In genomic region chr12:68959457-68960161, GRCh38 we compare ENCODE assay signal across 27 cellular contexts. TPM values are rescaled to one million over a fixed set of nuclear protein-coding genes. Genes with fewer than 3 reads are reported as not detected.
A peak's percentile ranks its signal among the peaks of the same experiment; 100 is the strongest.
DNase-seq lines count a peak whose midpoint lies in the region; ATAC-seq and TF ChIP-seq lines count a peak whose summit lies in the region.
"Had no signal": no experiment of that assay in that cellular context is flagged by ENCODE, and none has a peak within 500 bp of the region (broad histone marks: within the 10 kb centered on the region; RNA-seq: fewer than 3 reads in every experiment).

No MANE protein-coding gene starts in this region.

- no peak overlapping the region for H3K18ac ChIP-seq in mesenchymal stem cell (ENCODE audit: low read depth in 1 of 2, low read length in 2 of 2)

- H3F3A ChIP-seq in GM23338 (replicated peaks; ENCODE audit: low read depth), result no peaks in the 10 kb centered on the region

- peak overlapping the region; percentile 86 for H3K27ac Mint-ChIP-seq in activated CD8-positive, alpha-beta T cell treated with anti-CD3 and anti-CD28 coated beads, Interleukin-2, amount 10 ng/mL, durations not matched to agents 7 days and 5 days
- H3K27ac Mint-ChIP-seq in GM23338, result no peak overlapping the region
- H3K27ac Mint-ChIP-seq: effector memory CD8-positive, alpha-beta T cell had no signal

- H3K4me1 ChIP-seq in hepatocyte (ENCODE audit: insufficient read depth), result peaks cover 26% of the 10 kb centered on the region
- no peaks in the 10 kb centered on the region for H3K4me1 ChIP-seq in mesenchymal stem cell (ENCODE audit: control insufficient read depth, insufficient read depth, low read depth, low read length)
- no peaks in the 10 kb centered on the region for H3K4me1 ChIP-seq in GM23338 (ENCODE audit: insufficient read depth)

- H3K9ac ChIP-seq in mesenchymal stem cell (ENCODE audit: low read length), result no peak overlapping the region
- H3K9ac ChIP-seq: KMS-11 had no signal

- H3K14ac ChIP-seq in mesenchymal stem cell (ENCODE audit: low read length in 2 of 2), result no peak overlapping the region

- H3K9me3 ChIP-seq in hepatocyte (ENCODE audit: low read depth) (no peaks in the 10 kb centered on the region), mesenchymal stem cell (ENCODE audit: control insufficient read depth, low read length) (no peaks in the 10 kb centered on the region)
- H3K9me3 ChIP-seq: left lung, sigmoid colon, SJSA1, transverse colon had no signal

- 54% methylated on average over 5 of the region's 5 CpGs for WGBS in hepatocyte (ENCODE audit: low lambda C conversion rate, missing lambda C conversion rate)
- WGBS in mesenchymal stem cell, result 84% methylated on average over 4 of the region's 5 CpGs

- CTCF ChIA-PET in activated CD8-positive, alpha-beta T cell treated with anti-CD3 and anti-CD28 coated beads, Interleukin-2, amount 10 ng/mL, durations not matched to agents 7 days and 5 days (lab: Charles Lee), result interaction anchor here (0.7 kb wide), 1 partner anchor 12 kb away, joined by 4 read pairs; no protein-coding TSS in a partner anchor

- POLR2A ChIA-PET in activated CD8-positive, alpha-beta T cell treated with anti-CD3 and anti-CD28 coated beads, Interleukin-2, amount 10 ng/mL, durations not matched to agents 7 days and 5 days (lab: Charles Lee), result no interaction called here

- H3K36me3 ChIP-seq in hepatocyte (replicated peaks; ENCODE audit: insufficient read depth, low read depth) (no peaks in the 10 kb centered on the region), mesenchymal stem cell (ENCODE audit: control insufficient read depth in 1 of 2, insufficient read depth in 2 of 2, low read depth in 1 of 2, low read length in 2 of 2) (no peaks in the 10 kb centered on the region), GM23338 (ENCODE audit: insufficient read depth) (no peaks in the 10 kb centered on the region)
- H3K36me3 ChIP-seq: HAP-1, left lung, sigmoid colon, SJSA1, transverse colon, WERI-Rb-1 had no signal

- no peak overlapping the region for H3K4me3 Mint-ChIP-seq in activated CD8-positive, alpha-beta T cell treated with anti-CD3 and anti-CD28 coated beads, Interleukin-2, amount 10 ng/mL, durations not matched to agents 7 days and 5 days
- H3K4me3 Mint-ChIP-seq in GM23338, result no peak overlapping the region
- H3K4me3 Mint-ChIP-seq: activated CD8-positive, alpha-beta memory T cell treated with anti-CD3 and anti-CD28 coated beads, Interleukin-2, amount 10 ng/mL, durations not matched to agents 7 days and 5 days; effector memory CD8-positive, alpha-beta T cell had no signal

- no peak overlapping the region for H4K91ac ChIP-seq in mesenchymal stem cell (ENCODE audit: low read length)

- no peaks in the 10 kb centered on the region for H3K27me3 Mint-ChIP-seq in activated CD8-positive, alpha-beta T cell treated with anti-CD3 and anti-CD28 coated beads, Interleukin-2, amount 10 ng/mL, durations not matched to agents 7 days and 5 days (ENCODE audit: low read depth)
- peaks cover 2% of the 10 kb centered on the region for H3K27me3 Mint-ChIP-seq in GM23338 (ENCODE audit: insufficient read depth, low read depth, poor library complexity)
- H3K27me3 Mint-ChIP-seq: activated CD8-positive, alpha-beta memory T cell treated with anti-CD3 and anti-CD28 coated beads, Interleukin-2, amount 10 ng/mL, durations not matched to agents 7 days and 5 days; effector memory CD8-positive, alpha-beta T cell had no signal

- no peak overlapping the region for H2AK5ac ChIP-seq in mesenchymal stem cell (ENCODE audit: low read length, severe bottlenecking)

- no peak overlapping the region for H2BK5ac ChIP-seq in mesenchymal stem cell (ENCODE audit: low read depth, low read length, poor library complexity, severe bottlenecking)

- H2BK120ac ChIP-seq in mesenchymal stem cell (ENCODE audit: low read depth, low read length), result no peak overlapping the region

- peak; percentile 34 for DNase-seq in stimulated activated CD4-positive, alpha-beta T cell treated with anti-CD3 and anti-CD28 coated beads, Interleukin-15, amount 100 ng/mL, for 24 hours
- no peak for DNase-seq in stimulated activated CD4-positive, alpha-beta T cell treated with anti-CD3 and anti-CD28 coated beads, Interleukin-2, amount 100 ng/mL, for 48 hours
- DNase-seq in activated CD8-positive, alpha-beta T cell treated with anti-CD3 and anti-CD28 coated beads, Interleukin-2, amount 10 ng/mL, durations not matched to agents 7 days and 5 days, result no peak
- DNase-seq in hepatocyte (ENCODE audit: low spot score) (peak; percentile 22), iPS-NIHi11 (ENCODE audit: low spot score) (no peak), mesenchymal stem cell (no peak), GM23338 (ENCODE audit: low spot score) (no peak)
- DNase-seq: activated CD8-positive, alpha-beta memory T cell treated with anti-CD3 and anti-CD28 coated beads, Interleukin-2, amount 10 ng/mL, durations not matched to agents 7 days and 5 days; activated gamma-delta T cell; DMS79 treated with DMSO at 0.1 percent for 48 hours; effector memory CD8-positive, alpha-beta T cell; glutamatergic neuron; left lung; midbrain; NCI-H187 treated with DMSO at 0.1 percent for 48 hours; NCI-H226; NCI-H774; posterior cingulate gyrus; sigmoid colon; transverse colon; WERI-Rb-1 had no signal

- H3K4me2 ChIP-seq in hepatocyte, result peak overlapping the region; percentile 7
- no peak overlapping the region for H3K4me2 ChIP-seq in mesenchymal stem cell (ENCODE audit: low read length, poor library complexity, severe bottlenecking)
- no peak overlapping the region for H3K4me2 ChIP-seq in GM23338
- H3K4me2 ChIP-seq: KMS-11 had no signal

- H3K9me2 ChIP-seq in hepatocyte (replicated peaks; ENCODE audit: insufficient read depth) (no peaks in the 10 kb centered on the region), GM23338 (ENCODE audit: insufficient read depth) (no peaks in the 10 kb centered on the region)

- TF ChIP-seq CTCF in hepatocyte (IDR thresholded peaks at IDR 0.05; ENCODE audit: poor library complexity), result no peak
- TF ChIP-seq CTCF in GM23338 (conservative IDR thresholded peaks at IDR 0.05; ENCODE audit: low read depth in 2 of 2), result no peak

- H3K36me3 Mint-ChIP-seq in activated CD8-positive, alpha-beta T cell treated with anti-CD3 and anti-CD28 coated beads, Interleukin-2, amount 10 ng/mL, durations not matched to agents 7 days and 5 days (ENCODE audit: low read depth), result peaks cover 4% of the 10 kb centered on the region
- H3K36me3 Mint-ChIP-seq in GM23338 (ENCODE audit: low read depth), result peaks cover 12% of the 10 kb centered on the region
- H3K36me3 Mint-ChIP-seq: stimulated activated effector memory CD8-positive, alpha-beta T cell treated with anti-CD3 and anti-CD28 coated beads, Interleukin-12 subunit alpha, Interleukin-12 subunit beta, amount 100 ng/mL, for 72 hours had no signal

- H3K4me1 Mint-ChIP-seq in activated CD8-positive, alpha-beta T cell treated with anti-CD3 and anti-CD28 coated beads, Interleukin-2, amount 10 ng/mL, durations not matched to agents 7 days and 5 days (ENCODE audit: low read depth), result peaks cover 22% of the 10 kb centered on the region
- peaks cover 10% of the 10 kb centered on the region for H3K4me1 Mint-ChIP-seq in GM23338

- no peak overlapping the region for H2BK15ac ChIP-seq in mesenchymal stem cell (ENCODE audit: low read depth, poor library complexity, severe bottlenecking)

- no peaks in the 10 kb centered on the region for H3K79me1 ChIP-seq in mesenchymal stem cell (replicated peaks; ENCODE audit: low read length, poor library complexity, severe bottlenecking)

- H3K9me3 Mint-ChIP-seq in activated CD8-positive, alpha-beta T cell treated with anti-CD3 and anti-CD28 coated beads, Interleukin-2, amount 10 ng/mL, durations not matched to agents 7 days and 5 days (ENCODE audit: insufficient read depth), result no peaks in the 10 kb centered on the region
- peaks cover 19% of the 10 kb centered on the region for H3K9me3 Mint-ChIP-seq in GM23338
- H3K9me3 Mint-ChIP-seq: effector memory CD8-positive, alpha-beta T cell; stimulated activated effector memory CD8-positive, alpha-beta T cell treated with anti-CD3 and anti-CD28 coated beads, Interleukin-12 subunit alpha, Interleukin-12 subunit beta, amount 100 ng/mL, for 72 hours had no signal

- H3K27ac ChIP-seq in hepatocyte, result peak overlapping the region; percentile 37
- H3K27ac ChIP-seq in mesenchymal stem cell (ENCODE audit: low read length, poor library complexity, severe bottlenecking), result no peak overlapping the region
- no peak overlapping the region for H3K27ac ChIP-seq in GM23338 (ENCODE audit: low read depth)
- H3K27ac ChIP-seq: KMS-11, sigmoid colon, SJSA1, WERI-Rb-1 had no signal

- no peaks in the 10 kb centered on the region for H4K20me1 ChIP-seq in hepatocyte (ENCODE audit: insufficient read depth, poor library complexity, severe bottlenecking)
- no peaks in the 10 kb centered on the region for H4K20me1 ChIP-seq in GM23338 (replicated peaks; ENCODE audit: insufficient read depth)

- no peak overlapping the region for H3K4ac ChIP-seq in mesenchymal stem cell (ENCODE audit: low read depth in 1 of 2, low read length in 2 of 2)

- H3K23ac ChIP-seq in mesenchymal stem cell (ENCODE audit: low read length in 2 of 2), result no peak overlapping the region

- no peaks in the 10 kb centered on the region for H3K79me2 ChIP-seq in hepatocyte
- H3K79me2 ChIP-seq in GM23338 (replicated peaks; ENCODE audit: insufficient read depth), result no peaks in the 10 kb centered on the region

- ATAC-seq in activated CD8-positive, alpha-beta T cell treated with anti-CD3 and anti-CD28 coated beads, Interleukin-2, amount 10 ng/mL, durations not matched to agents 7 days and 5 days, result no peak
- no peak for ATAC-seq in GM23338
- ATAC-seq: activated CD8-positive, alpha-beta memory T cell treated with anti-CD3 and anti-CD28 coated beads, Interleukin-2, amount 10 ng/mL, durations not matched to agents 7 days and 5 days; effector memory CD8-positive, alpha-beta T cell; left lung; stimulated activated effector memory CD8-positive, alpha-beta T cell treated with anti-CD3 and anti-CD28 coated beads, Interleukin-12 subunit alpha, Interleukin-12 subunit beta, amount 100 ng/mL, for 72 hours had no signal

- no peak overlapping the region for H4K8ac ChIP-seq in mesenchymal stem cell (ENCODE audit: low read length)

- no peak overlapping the region for H2BK12ac ChIP-seq in mesenchymal stem cell (ENCODE audit: low read length in 2 of 2)

- H2AFZ ChIP-seq in hepatocyte (no peak overlapping the region), mesenchymal stem cell (ENCODE audit: low read depth, low read length) (no peak overlapping the region), GM23338 (no peak overlapping the region)

- H3K4me3 ChIP-seq in hepatocyte, result no peak overlapping the region
- no peak overlapping the region for H3K4me3 ChIP-seq in mesenchymal stem cell (ENCODE audit: insufficient read depth in 1 of 2, low read depth in 1 of 2, low read length in 2 of 2)
- no peak overlapping the region for H3K4me3 ChIP-seq in GM23338
- H3K4me3 ChIP-seq: HAP-1, left lung, sigmoid colon, SJSA1, transverse colon had no signal

- H3K27me3 ChIP-seq in hepatocyte (no peaks in the 10 kb centered on the region), mesenchymal stem cell (ENCODE audit: control insufficient read depth in 1 of 2, insufficient read depth in 1 of 2, low read length in 2 of 2) (no peaks in the 10 kb centered on the region), GM23338 (ENCODE audit: insufficient read depth) (no peaks in the 10 kb centered on the region)
- H3K27me3 ChIP-seq: left lung, sigmoid colon, SJSA1, transverse colon had no signal

RNA-seq across cellular contexts. Expression of gene CPM, which starts 26.6 kb away (rescaled TPM):
- under 1 TPM; 0.34 to 0.58 TPM for total RNA-seq in activated CD8-positive, alpha-beta T cell treated with anti-CD3 and anti-CD28 coated beads, Interleukin-2, amount 10 ng/mL, durations not matched to agents 7 days and 5 days
- 26.8 and 30.7 TPM in 2 replicates for total RNA-seq in hepatocyte
- polyA plus RNA-seq in hepatocyte (28.0 and 30.2 TPM in 2 replicates), GM23338 (2016; fragmentation: Nextera tagmentation; extraction: Ambion mirVana) (0.37 and 0.49 TPM in 2 replicates)
- polyA plus RNA-seq in mesenchymal stem cell (2013, experiment 1 of 2), result 0.22 TPM
- polyA plus RNA-seq in mesenchymal stem cell (2013, experiment 2 of 2), result 0.26 TPM
- 0.16 and 5.8 TPM in 2 replicates for total RNA-seq in GM23338 (2014; rRNA removed; shearing (Covaris generic))
- total RNA-seq: HT1080 had no signal
- polyA plus RNA-seq: neural cell had no signal

Comparison
In these comparisons a context has a peak if more than half of its experiments do, and no peak if none do; other contexts are left out.
1. DNase-seq: peak in stimulated activated CD4-positive, alpha-beta T cell treated with anti-CD3 and anti-CD28 coated beads, Interleukin-15, amount 100 ng/mL, for 24 hours (single experiment) and hepatocyte (single experiment); none in stimulated activated CD4-positive, alpha-beta T cell treated with anti-CD3 and anti-CD28 coated beads, Interleukin-2, amount 100 ng/mL, for 48 hours (0 of 2), activated CD8-positive, alpha-beta T cell treated with anti-CD3 and anti-CD28 coated beads, Interleukin-2, amount 10 ng/mL, durations not matched to agents 7 days and 5 days (single experiment), iPS-NIHi11 (single experiment), mesenchymal stem cell (single experiment) and GM23338 (single experiment).